Comparison of ENCODE assay signal across 8 cellular contexts in the genomic region with DNA sequence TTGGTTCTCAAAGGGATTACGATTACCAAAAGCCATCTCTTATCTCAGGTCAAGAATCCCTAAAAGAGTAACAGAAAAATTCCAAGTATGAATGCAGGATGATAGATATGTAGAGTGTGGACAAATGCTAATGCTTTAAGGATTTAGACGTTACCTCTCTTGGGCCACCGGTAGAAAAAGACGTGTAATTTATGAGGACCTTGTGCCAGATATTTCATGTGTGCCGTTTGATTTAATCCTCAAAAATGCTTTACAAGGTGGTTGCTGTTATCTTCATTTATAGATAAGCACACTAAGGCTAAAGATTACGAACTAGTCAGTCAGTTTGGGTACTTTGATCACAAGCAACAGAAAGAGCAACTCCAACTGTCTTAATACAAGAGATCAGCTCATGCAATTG.
"Had no signal": no experiment of that assay in that cellular context is flagged by ENCODE, and none has a peak within 500 bp of the region (broad histone marks: within the 10 kb centered on the region; RNA-seq: fewer than 3 reads in every experiment).

No MANE protein-coding gene starts in this region.

- ATAC-seq: HepG2 had no signal

- H3K4me3 Mint-ChIP-seq: IgD-negative memory B cell had no signal

- H3K27me3 Mint-ChIP-seq: IgD-negative memory B cell had no signal

- H3K27ac ChIP-seq: GM23248, KMS-11 had no signal

- FAIRE-seq: H1, HepG2 had no signal

- DNase-seq: GM23248, H7, HCEC 1CT, KBM-7 had no signal

- H3K4me2 ChIP-seq: KMS-11 had no signal

- H3K9ac ChIP-seq: GM23248, KMS-11 had no signal

- H2AFZ ChIP-seq: GM23248 had no signal

- H3K4me1 Mint-ChIP-seq: IgD-negative memory B cell had no signal

- H3K4me3 ChIP-seq: GM23248 had no signal

- H3K27ac Mint-ChIP-seq: IgD-negative memory B cell had no signal
